Comparison of ENCODE assay signal across 21 cellular contexts in genomic region chr14:105437723-105438500, GRCh38. TPM values are rescaled to one million over a fixed set of nuclear protein-coding genes. Genes with fewer than 3 reads are reported as not detected.
"Had no signal": no experiment of that assay in that cellular context is flagged by ENCODE, and none has a peak within 500 bp of the region (broad histone marks: within the 10 kb centered on the region; RNA-seq: fewer than 3 reads in every experiment).

No MANE protein-coding gene starts in this region.

- H3K27ac ChIP-seq: body of pancreas, cardiac muscle cell, foreskin keratinocyte, left lung, VCaP had no signal

- H3K36me3 ChIP-seq: cardiac muscle cell had no signal

- H3K9me3 Mint-ChIP-seq: activated CD4-positive, alpha-beta T cell treated with anti-CD3 and anti-CD28 coated beads, Interleukin-2, amount 10 ng/mL, durations not matched to agents 24 days and 14 days; activated naive CD4-positive, alpha-beta T cell treated with anti-CD3 and anti-CD28 coated beads, Interleukin-2, amount 50 U/mL, for 24 hours; naive B cell; T-cell; T-helper 2 cell treated with Interferon-gamma antibody and Interleukin-4, amounts not matched to agents 5 μg/mL and 100 μg/mL, for 36 hours had no signal

- H3K4me1 ChIP-seq: body of pancreas, foreskin keratinocyte, left lung had no signal

- H3K27me3 Mint-ChIP-seq: activated CD4-positive, alpha-beta T cell treated with anti-CD3 and anti-CD28 coated beads, Interleukin-2, amount 10 ng/mL, durations not matched to agents 24 days and 14 days; activated naive CD4-positive, alpha-beta T cell treated with anti-CD3 and anti-CD28 coated beads, Interleukin-2, amount 50 U/mL, for 24 hours; naive B cell; T-cell had no signal

- H3K4me3 Mint-ChIP-seq: activated CD4-positive, alpha-beta T cell treated with anti-CD3 and anti-CD28 coated beads, Interleukin-2, amount 10 ng/mL, durations not matched to agents 24 days and 14 days; activated naive CD4-positive, alpha-beta T cell treated with anti-CD3 and anti-CD28 coated beads, Interleukin-2, amount 50 U/mL, for 24 hours; naive B cell; T-cell; T-helper 2 cell treated with Interferon-gamma antibody and Interleukin-4, amounts not matched to agents 5 μg/mL and 100 μg/mL, for 36 hours had no signal

- H3K27me3 ChIP-seq: body of pancreas, cardiac muscle cell, foreskin keratinocyte, left lung had no signal

- H3K9me3 ChIP-seq: body of pancreas, left lung had no signal

- DNase-seq: activated CD4-positive, alpha-beta T cell treated with anti-CD3 and anti-CD28 coated beads, Interleukin-2, amount 10 ng/mL, durations not matched to agents 24 days and 14 days; activated gamma-delta T cell treated with Interleukin-2 at 50 U/mL for 16 hours; activated T-cell treated with anti-CD3 and anti-CD28 coated beads, Interleukin-2, amount 50 U/mL, for 1 hour; anterior cingulate cortex; body of pancreas; left lung; naive B cell; occipital lobe; posterior cingulate gyrus; retina; stimulated activated CD4-positive, alpha-beta T cell treated with anti-CD3 and anti-CD28 coated beads, Interleukin-4, amount 100 ng/mL, for 4 hours; stimulated activated naive CD8-positive, alpha-beta T cell treated with anti-CD3 and anti-CD28 coated beads, Interleukin-15, Interleukin-2, amounts not matched to agents 100 U/mL and 50 U/mL, for 24 hours; T-cell had no signal

- H3K27ac Mint-ChIP-seq: activated CD4-positive, alpha-beta T cell treated with anti-CD3 and anti-CD28 coated beads, Interleukin-2, amount 10 ng/mL, durations not matched to agents 24 days and 14 days; activated naive CD4-positive, alpha-beta T cell treated with anti-CD3 and anti-CD28 coated beads, Interleukin-2, amount 50 U/mL, for 24 hours; T-cell; T-helper 2 cell treated with Interferon-gamma antibody and Interleukin-4, amounts not matched to agents 5 μg/mL and 100 μg/mL, for 36 hours had no signal

- H3K4me3 ChIP-seq: body of pancreas, cardiac muscle cell, left lung, lung had no signal

- ATAC-seq: activated CD4-positive, CD25-positive, alpha-beta regulatory T cell treated with anti-CD3 and anti-CD28 coated beads, Interleukin-2, amount 50 U/mL, for 24 hours; body of pancreas; left lung; stimulated activated naive CD8-positive, alpha-beta T cell treated with anti-CD3 and anti-CD28 coated beads, Interleukin-15, Interleukin-2, amounts not matched to agents 100 U/mL and 50 U/mL, for 24 hours; T-cell had no signal

RNA-seq across cellular contexts. Expression of gene TEX22, which starts 39.6 kb away (rescaled TPM):
- total RNA-seq: mesenteric fat pad had no signal
